In the genomic region with DNA sequence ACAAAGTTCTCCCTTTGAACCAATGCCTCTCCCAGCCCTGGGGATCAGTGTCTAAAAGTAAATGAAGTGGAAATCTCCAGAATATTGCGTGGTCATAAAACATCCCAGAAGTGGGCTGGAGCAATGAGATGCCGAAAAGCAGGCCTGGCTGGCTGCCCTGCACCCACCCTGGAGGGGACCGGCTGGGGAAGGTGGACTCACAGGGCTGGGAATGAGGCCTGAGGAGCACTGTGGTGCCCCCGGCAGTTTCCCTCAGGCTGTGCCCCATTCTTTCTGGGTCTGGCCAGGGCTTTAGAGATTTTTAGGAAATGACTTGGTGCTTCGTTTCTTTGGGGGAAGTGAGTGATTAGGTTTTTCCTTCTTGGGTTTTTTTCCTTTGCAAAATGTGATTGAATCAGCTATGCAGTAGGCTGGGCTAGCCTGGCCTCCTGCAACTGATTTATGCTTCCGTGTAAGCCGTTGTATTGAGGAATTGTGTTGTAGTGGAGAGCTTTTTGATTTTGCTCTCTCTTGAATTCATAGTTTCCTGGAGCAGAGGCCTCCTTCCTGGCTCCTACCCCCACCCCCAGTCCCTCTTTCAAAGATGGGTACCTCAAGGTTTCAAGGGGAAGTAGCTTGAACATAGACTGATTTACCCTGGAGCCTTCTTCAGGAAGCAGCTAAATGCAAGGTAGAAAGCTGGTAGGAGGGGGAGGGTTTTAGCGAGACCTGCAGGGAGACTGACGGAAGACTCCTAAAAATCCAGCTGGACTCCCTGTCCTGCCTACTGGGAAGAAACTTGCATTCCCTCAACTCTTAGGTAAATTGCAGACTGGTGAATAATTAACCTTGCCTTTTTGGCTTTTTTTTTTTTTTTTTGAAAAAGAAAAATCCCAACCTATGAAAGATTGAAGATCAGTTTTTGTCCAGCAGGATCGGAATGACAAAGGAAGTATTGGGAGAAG, we compare ENCODE assay signal across 9 cellular contexts.
A peak's percentile ranks its signal among the peaks of the same experiment; 100 is the strongest.
DNase-seq lines count a peak whose midpoint lies in the region; ATAC-seq and TF ChIP-seq lines count a peak whose summit lies in the region.
"Had no signal": no experiment of that assay in that cellular context is flagged by ENCODE, and none has a peak within 500 bp of the region (broad histone marks: within the 10 kb centered on the region; RNA-seq: fewer than 3 reads in every experiment).

No MANE protein-coding gene starts in this region.

- no peaks in the 10 kb centered on the region; the same call in 1 of the 2 replicates for H3K36me3 ChIP-seq in H7 (replicated peaks; ENCODE audit: control insufficient read depth, insufficient read depth, low read length)
- H3K36me3 ChIP-seq in SK-N-MC (ENCODE audit: insufficient read depth, low read length) = no peaks in the 10 kb centered on the region
- H3K36me3 ChIP-seq in gastroesophageal sphincter = no peaks in the 10 kb centered on the region
- no peaks in the 10 kb centered on the region for H3K36me3 ChIP-seq in gastrocnemius medialis

- peaks cover 0 to 84% (median 26%) of the 10 kb centered on the region in 3 donors for H3K4me1 ChIP-seq in gastroesophageal sphincter
- H3K4me1 ChIP-seq in gastrocnemius medialis = peaks cover 7 to 13% of the 10 kb centered on the region in 2 donors

- H3K9ac ChIP-seq in SK-N-MC (ENCODE audit: insufficient read length) = peak overlapping the region; percentile 11

- 46 to 58% methylated on average over 7 to 8 of the region's 10 CpGs for WGBS in gastroesophageal sphincter (ENCODE audit: low coverage in 1 of 2), 2 donors

- in situ Hi-C loops in gastrocnemius medialis (cut with MboI; ENCODE audit: low sequenced_read_pairs in 4 of 4) = no loop called here

- H3K27me3 ChIP-seq in H7 (ENCODE audit: control insufficient read depth, insufficient read depth, low read length) (peaks cover 14% of the 10 kb centered on the region), gastroesophageal sphincter (no peaks in the 10 kb centered on the region), gastrocnemius medialis (peaks cover 0 to 6% (median 0%) of the 10 kb centered on the region in 3 donors)

- intact Hi-C loops in gastrocnemius medialis (cut with DNase I; ENCODE audit: low total_unique reads) = no loop called here

- TF ChIP-seq EP300 in gastroesophageal sphincter (IDR thresholded peaks at IDR 0.05) = no peak

- no peak for TF ChIP-seq POLR2A in gastroesophageal sphincter (IDR thresholded peaks at IDR 0.05)
- no peak for TF ChIP-seq POLR2A in gastrocnemius medialis (IDR thresholded peaks at IDR 0.05)

- TF ChIP-seq CTCF in gastroesophageal sphincter (IDR thresholded peaks at IDR 0.05) (no peak), gastrocnemius medialis (IDR thresholded peaks at IDR 0.05 in 4 of 5, conservative IDR thresholded peaks at IDR 0.05 in 1 of 5) (no peak)

- H3K9me3 ChIP-seq in SK-N-MC (ENCODE audit: low read depth, low read length) = no peaks in the 10 kb centered on the region
- no peaks in the 10 kb centered on the region for H3K9me3 ChIP-seq in gastroesophageal sphincter
- no peaks in the 10 kb centered on the region for H3K9me3 ChIP-seq in gastrocnemius medialis

- DNase-seq in H7 (peak; percentile 72), SK-N-MC (ENCODE audit: low read depth, low spot score) (no peak), gastrocnemius medialis (no peak), NCI-H1092 treated with DMSO at 0.1 percent for 48 hours (lab: John Stamatoyannopoulos, UW) (no peak), NCI-H2227 treated with DMSO at 0.1 percent for 48 hours (lab: John Stamatoyannopoulos, UW) (no peak)
- no peak for DNase-seq in stimulated activated CD4-positive, alpha-beta T cell treated with anti-CD3 and anti-CD28 coated beads, Interleukin-1b, Interleukin-23, amount 100 ng/mL, for 48 hours
- DNase-seq: cortex of kidney had no signal

- no peak overlapping the region; the same call in 1 of the 2 replicates for H3K4me3 ChIP-seq in H7 (ENCODE audit: insufficient read depth, low read depth, low read length)
- peak overlapping the region; percentile 51 for H3K4me3 ChIP-seq in SK-N-MC
- H3K4me3 ChIP-seq in gastroesophageal sphincter = peak overlapping the region; percentile 60 to 88
- H3K4me3 ChIP-seq in gastrocnemius medialis = peak overlapping the region in 1 of 4 donors; percentile 64

- peak overlapping the region; percentile 90 for H3K27ac ChIP-seq in SK-N-MC
- peak overlapping the region in 3 of 4 donors; percentile 92 to 96 (median 95) for H3K27ac ChIP-seq in gastroesophageal sphincter
- peak overlapping the region; percentile 55 to 86 (median 78) for H3K27ac ChIP-seq in gastrocnemius medialis

- ATAC-seq in gastroesophageal sphincter = no peak
- ATAC-seq in gastrocnemius medialis = no peak
- ATAC-seq in GM21619 (IDR thresholded peaks at IDR 0.05; ENCODE audit: unreplicated experiment) = no peak
